In the genomic region with DNA sequence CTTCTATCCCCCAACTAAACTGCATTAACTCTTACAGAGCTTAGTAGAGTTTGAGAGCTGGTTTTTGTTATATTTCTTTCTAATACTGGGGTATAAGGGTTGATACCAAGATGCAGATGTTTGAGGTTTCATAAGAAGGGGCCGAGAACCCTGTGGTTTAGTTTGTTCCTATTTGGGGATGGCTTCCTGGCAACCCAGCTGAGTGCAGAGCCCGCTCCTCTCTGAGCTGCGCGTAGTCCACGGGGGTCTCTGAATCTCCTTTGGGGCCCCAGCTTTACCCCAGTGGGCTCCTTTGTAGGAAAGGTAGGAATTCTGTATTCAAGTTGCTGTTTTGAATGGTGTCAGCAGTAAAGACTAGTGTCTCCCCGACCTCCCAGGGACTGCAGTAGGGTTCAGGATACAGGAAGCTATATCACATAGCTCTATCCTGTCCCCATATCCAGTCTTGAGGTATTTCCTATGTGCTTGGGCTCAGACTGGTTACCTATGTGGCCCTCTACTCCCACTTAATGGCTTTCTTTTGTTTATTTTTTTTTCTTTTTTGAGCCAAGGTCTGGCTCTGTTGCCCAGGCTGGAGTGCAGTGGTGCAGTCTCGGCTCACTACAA, we compare ENCODE assay signal across 10 cellular contexts. TPM values are rescaled to one million over a fixed set of nuclear protein-coding genes. Genes with fewer than 3 reads are reported as not detected.
DNase-seq lines count a peak whose midpoint lies in the region; ATAC-seq, FAIRE-seq and TF ChIP-seq lines count a peak whose summit lies in the region.
"Had no signal": no experiment of that assay in that cellular context is flagged by ENCODE, and none has a peak within 500 bp of the region (broad histone marks: within the 10 kb centered on the region; RNA-seq: fewer than 3 reads in every experiment).

No MANE protein-coding gene starts in this region.

- ATAC-seq in GM19043 (IDR thresholded peaks at IDR 0.05; ENCODE audit: low read depth, unreplicated experiment) (peak; percentile 77), HG03064 (IDR thresholded peaks at IDR 0.05; ENCODE audit: low read depth, unreplicated experiment) (peak; percentile 58), PC-3 (no peak)

- H3K4me1 ChIP-seq in BLaER1 treated with 17β-estradiol and CSF1 and Interleukin-3, amounts not matched to agents 10 nM and 100 nM: peaks cover 65 to 77% (median 72%) of the 10 kb centered on the region in 10 experiments
- peaks cover 37% of the 10 kb centered on the region for H3K4me1 ChIP-seq in astrocyte (ENCODE audit: insufficient read depth, low read length)
- H3K4me1 ChIP-seq in PC-3 (ENCODE audit: insufficient read depth, low read length): peaks cover 25% of the 10 kb centered on the region

- POLR2A ChIA-PET in PC-3 (lab: Charles Lee; ENCODE audit: unreplicated experiment): no interaction called here

- H3K9me2 ChIP-seq in PC-3 (replicated peaks; ENCODE audit: low read length): no peaks in the 10 kb centered on the region

- intact Hi-C loops in PC-3 (cut with micrococcal nuclease): no loop called here

- H3K9ac ChIP-seq in BLaER1 treated with 17β-estradiol and CSF1 and Interleukin-3, amounts not matched to agents 10 nM and 100 nM: peak overlapping the region; percentile 62 to 78 (median 70); a peak in 21 of 22 replicates
- H3K9ac ChIP-seq in astrocyte (ENCODE audit: low read length) (no peak overlapping the region), PC-3 (ENCODE audit: low read length) (no peak overlapping the region)

- H3K36me3 ChIP-seq in BLaER1 treated with 17β-estradiol and CSF1 and Interleukin-3, amounts not matched to agents 10 nM and 100 nM: peaks cover 0 to 20% (median 0%) of the 10 kb centered on the region in 11 experiments; a peak in 4 of 22 replicates
- H3K36me3 ChIP-seq in astrocyte (ENCODE audit: insufficient read depth, low read length) (no peaks in the 10 kb centered on the region), PC-3 (ENCODE audit: low read depth, low read length) (no peaks in the 10 kb centered on the region)
- H3K36me3 ChIP-seq: thoracic aorta had no signal

- H3K4me3 Mint-ChIP-seq in astrocyte (ENCODE audit: unreplicated experiment): no peak overlapping the region

- H3K9me3 Mint-ChIP-seq in astrocyte (ENCODE audit: unreplicated experiment): peaks cover 11% of the 10 kb centered on the region

- peaks cover 46% of the 10 kb centered on the region for H3K4me1 Mint-ChIP-seq in astrocyte (ENCODE audit: low read depth, unreplicated experiment)

- no peaks in the 10 kb centered on the region for H3K79me2 ChIP-seq in astrocyte (ENCODE audit: insufficient read depth, low read length)
- H3K79me2 ChIP-seq in PC-3 (ENCODE audit: low read length): no peaks in the 10 kb centered on the region

- BruUV-seq in PC-3 (replicated peaks; lab: Mats Ljungman, UMichigan): no TSS peak

- FAIRE-seq in astrocyte (lab: Jason Lieb, UNC): no peak

- H3K9me3 ChIP-seq in BLaER1 treated with 17β-estradiol and CSF1 and Interleukin-3, amounts not matched to agents 10 nM and 100 nM (replicated peaks in 1 of 11): peaks cover 8 to 16% (median 14%) of the 10 kb centered on the region in 11 experiments
- H3K9me3 ChIP-seq in astrocyte (ENCODE audit: insufficient read depth, low read depth, low read length) (peaks cover 10% of the 10 kb centered on the region), PC-3 (ENCODE audit: low read length) (no peaks in the 10 kb centered on the region)

- peak overlapping the region; percentile 80 to 92 (median 88) for H3K27ac ChIP-seq in BLaER1 treated with 17β-estradiol and CSF1 and Interleukin-3, amounts not matched to agents 10 nM and 100 nM
- H3K27ac ChIP-seq in astrocyte (ENCODE audit: low read depth, low read length) (no peak overlapping the region), PC-3 (ENCODE audit: low read length) (no peak overlapping the region)

- H3K4me2 ChIP-seq in BLaER1 treated with 17β-estradiol and CSF1 and Interleukin-3, amounts not matched to agents 10 nM and 100 nM: peak overlapping the region; percentile 86 to 97 (median 88)
- H3K4me2 ChIP-seq in astrocyte (ENCODE audit: low read length) (peak overlapping the region; percentile 74), PC-3 (ENCODE audit: low read length) (no peak overlapping the region)

- no peaks in the 10 kb centered on the region for H4K20me1 ChIP-seq in BLaER1 treated with 17β-estradiol and CSF1 and Interleukin-3, amounts not matched to agents 10 nM and 100 nM
- no peaks in the 10 kb centered on the region for H4K20me1 ChIP-seq in astrocyte (ENCODE audit: insufficient read depth, low read length)
- H4K20me1 ChIP-seq in PC-3 (ENCODE audit: low read length): no peaks in the 10 kb centered on the region

- peak overlapping the region; percentile 64 for H3K27ac Mint-ChIP-seq in astrocyte (ENCODE audit: unreplicated experiment)

- H3F3A ChIP-seq in PC-3 (ENCODE audit: low read length, unreplicated experiment): no peaks in the 10 kb centered on the region

- TF ChIP-seq CTCF in astrocyte (IDR thresholded peaks at IDR 0.05; ENCODE audit: insufficient read depth, low read depth, low read length) (no peak), PC-3 (conservative IDR thresholded peaks at IDR 0.05; ENCODE audit: low read depth, low read length) (no peak)

- H3K4me3 ChIP-seq in BLaER1 treated with 17β-estradiol and CSF1 and Interleukin-3, amounts not matched to agents 10 nM and 100 nM: peak overlapping the region in 8 of 10 experiments; percentile 14 to 51 (median 42); a peak in 15 of 20 replicates
- H3K4me3 ChIP-seq in astrocyte (ENCODE audit: insufficient read depth, low read depth, low read length) (no peak overlapping the region), PC-3 (ENCODE audit: low read length) (no peak overlapping the region)
- H3K4me3 ChIP-seq: thoracic aorta had no signal

- H3K36me3 Mint-ChIP-seq in astrocyte (ENCODE audit: low read depth, unreplicated experiment): peaks cover 2% of the 10 kb centered on the region

- H2AFZ ChIP-seq in astrocyte (ENCODE audit: low read depth, low read length) (no peak overlapping the region), PC-3 (ENCODE audit: low read length) (no peak overlapping the region)

- H3K27me3 Mint-ChIP-seq in astrocyte (ENCODE audit: low read depth, unreplicated experiment): peaks cover 3% of the 10 kb centered on the region

- CTCF ChIA-PET in PC-3 (lab: Charles Lee): no interaction called here

- H3K27me3 ChIP-seq in BLaER1 treated with 17β-estradiol and CSF1 and Interleukin-3, amounts not matched to agents 10 nM and 100 nM: no peaks in the 10 kb centered on the region
- H3K27me3 ChIP-seq in astrocyte (ENCODE audit: insufficient read depth, low read length): peaks cover 11% of the 10 kb centered on the region
- H3K27me3 ChIP-seq in PC-3 (ENCODE audit: low read length): peaks cover 11% of the 10 kb centered on the region

- DNase-seq in astrocyte (ENCODE audit: low read depth) (no peak), PC-3 (no peak), NCI-H128 (lab: John Stamatoyannopoulos, UW; ENCODE audit: unreplicated experiment) (no peak), NCI-H774 (lab: John Stamatoyannopoulos, UW) (no peak), activated T-cell treated with anti-CD3 and anti-CD28 coated beads for 4 hours (no peak)
- DNase-seq: glutamatergic neuron had no signal

RNA-seq across cellular contexts. Expression of a gene that starts 25.4 kb away (rescaled TPM):
- total RNA-seq in astrocyte: 5.8 and 6.9 TPM in 2 replicates
- 0.15 TPM in 1 of 2 replicates, not detected in the other for total RNA-seq in PC-3 (2014; rRNA removed)

Comparison
In these comparisons a context has a peak if more than half of its experiments do, and no peak if none do; other contexts are left out.
1. H3K27ac ChIP-seq: peak in BLaER1 treated with 17β-estradiol and CSF1 and Interleukin-3, amounts not matched to agents 10 nM and 100 nM (11 of 11); none in astrocyte (single experiment) and PC-3 (single experiment).
2. H3K4me3 ChIP-seq: peak in BLaER1 treated with 17β-estradiol and CSF1 and Interleukin-3, amounts not matched to agents 10 nM and 100 nM (8 of 10); none in astrocyte (single experiment) and PC-3 (single experiment).
3. H3K9ac ChIP-seq: peak in BLaER1 treated with 17β-estradiol and CSF1 and Interleukin-3, amounts not matched to agents 10 nM and 100 nM (11 of 11); none in astrocyte (single experiment) and PC-3 (single experiment).